ENCODE assay signal across 14 cellular contexts in the genomic region with DNA sequence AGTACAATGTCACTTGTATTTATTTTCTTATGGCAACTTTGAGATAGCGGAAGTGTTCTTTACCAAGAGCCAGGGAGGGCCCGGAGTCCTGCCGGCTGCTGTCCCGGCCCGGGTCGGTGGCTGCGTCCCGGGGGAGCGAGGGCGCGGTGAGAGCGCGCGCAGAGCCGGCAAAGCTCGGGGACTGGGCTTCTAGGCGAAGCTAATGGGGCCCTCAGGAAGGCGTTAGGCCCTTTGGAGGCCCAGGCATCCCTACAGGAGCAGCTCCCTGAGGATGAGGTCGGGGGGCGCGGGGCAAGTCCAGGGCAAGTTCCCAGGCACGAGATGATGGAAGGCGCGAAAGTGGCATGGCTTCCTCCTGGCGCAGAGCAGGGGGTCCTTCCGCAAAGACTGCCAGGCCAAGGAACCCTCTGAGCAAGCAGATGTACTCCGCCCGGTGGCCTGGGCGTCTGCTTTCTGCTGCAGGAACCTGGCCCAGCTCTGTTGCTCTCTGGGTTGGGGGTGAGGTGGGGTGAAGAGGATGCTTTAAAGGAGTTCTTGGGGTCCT. TPM values are rescaled to one million over a fixed set of nuclear protein-coding genes. Genes with fewer than 3 reads are reported as not detected.
DNase-seq lines count a peak whose midpoint lies in the region; ATAC-seq and TF ChIP-seq lines count a peak whose summit lies in the region.
"Had no signal": no experiment of that assay in that cellular context is flagged by ENCODE, and none has a peak within 500 bp of the region (broad histone marks: within the 10 kb centered on the region; RNA-seq: fewer than 3 reads in every experiment).

No MANE protein-coding gene starts in this region.

- no peak overlapping the region for H3K4me3 ChIP-seq in lung
- H3K4me3 ChIP-seq: HAP-1 had no signal

- peaks cover 0 to 4% of the 10 kb centered on the region in 2 donors for H3K36me3 ChIP-seq in lung (ENCODE audit: control insufficient read depth in 2 of 2, insufficient read depth in 2 of 2, low read length in 2 of 2)

- TF ChIP-seq CTCF in RWPE1 (conservative IDR thresholded peaks at IDR 0.05; ENCODE audit: low read depth) (no peak), lung (IDR thresholded peaks at IDR 0.05; ENCODE audit: control extremely low read depth, extremely low read depth) (no peak)

- WGBS in lung, 2 donors = 28 to 53% methylated on average over 29 of the region's 29 CpGs

- CTCF ChIA-PET in RWPE1 (lab: Yijun Ruan, JAX) = interaction anchor here (3.4 kb wide), 1 partner anchor 16 kb away, joined by 13 read pairs; no protein-coding TSS in a partner anchor

- ATAC-seq in lung (ENCODE audit: insufficient read depth, low FRiP score) (no peak), HG03139 (IDR thresholded peaks at IDR 0.05; ENCODE audit: unreplicated experiment) (no peak)

- POLR2A ChIA-PET in RWPE1 (lab: Yijun Ruan, JAX; ENCODE audit: low non-redundant PET) = interaction anchor here (0.5 kb wide), 1 partner anchor 57 kb away, joined by 3 read pairs; no protein-coding TSS in a partner anchor

- H3K27me3 ChIP-seq in lung (ENCODE audit: control insufficient read depth, insufficient read depth) = no peaks in the 10 kb centered on the region

- H3K9me3 ChIP-seq in lung (ENCODE audit: control insufficient read depth in 2 of 2, insufficient read depth in 1 of 2, low read length in 1 of 2) = no peaks in the 10 kb centered on the region
- H3K9me3 ChIP-seq: HAP-1 had no signal

- DNase-seq in RWPE1 (ENCODE audit: low spot score) = no peak
- DNase-seq in ecto neural progenitor cell (ENCODE audit: low spot score) = peak; percentile 60
- DNase-seq in lung (ENCODE audit: low spot score) = no peak
- DNase-seq in substantia nigra (lab: John Stamatoyannopoulos, UW) = no peak
- no peak for DNase-seq in stimulated activated CD4-positive, alpha-beta T cell treated with anti-CD3 and anti-CD28 coated beads, Interleukin-2, amount 100 ng/mL, for 48 hours
- no peak for DNase-seq in cerebellar cortex (ENCODE audit: low spot score)
- no peak for DNase-seq in activated CD4-positive, alpha-beta T cell treated with anti-CD3 and anti-CD28 coated beads for 4 hours
- DNase-seq: activated CD4-positive, alpha-beta T cell treated with anti-CD3 and anti-CD28 coated beads, Interleukin-2, amount 50 U/mL, for 1 hour; central memory CD4-positive, alpha-beta T cell; NCI-H187 treated with DMSO at 0.1 percent for 48 hours; RPMI8226; stimulated activated CD4-positive, alpha-beta T cell treated with anti-CD3 and anti-CD28 coated beads, Interleukin-4, amount 100 ng/mL, for 24 hours had no signal

- H3K27ac ChIP-seq in RWPE1 (peak overlapping the region; percentile 27), lung (ENCODE audit: low read depth in 1 of 2, low read length in 1 of 2) (peak overlapping the region; percentile 48 to 82), substantia nigra (ENCODE audit: low read depth, low read length, poor library complexity, severe bottlenecking) (peak overlapping the region; percentile 30)

- peaks cover 0 to 4% of the 10 kb centered on the region in 2 donors for H3K4me1 ChIP-seq in lung (ENCODE audit: control insufficient read depth in 2 of 2, insufficient read depth in 2 of 2, low read length in 2 of 2)

RNA-seq across cellular contexts. Expression of a gene that starts 13.1 kb away (rescaled TPM):
- 10 to 100 TPM; 41.9 to 73.5 TPM for total RNA-seq in lung
- 10 to 100 TPM; 15.0 to 28.9 TPM for polyA plus RNA-seq in lung
